In the genomic region with DNA sequence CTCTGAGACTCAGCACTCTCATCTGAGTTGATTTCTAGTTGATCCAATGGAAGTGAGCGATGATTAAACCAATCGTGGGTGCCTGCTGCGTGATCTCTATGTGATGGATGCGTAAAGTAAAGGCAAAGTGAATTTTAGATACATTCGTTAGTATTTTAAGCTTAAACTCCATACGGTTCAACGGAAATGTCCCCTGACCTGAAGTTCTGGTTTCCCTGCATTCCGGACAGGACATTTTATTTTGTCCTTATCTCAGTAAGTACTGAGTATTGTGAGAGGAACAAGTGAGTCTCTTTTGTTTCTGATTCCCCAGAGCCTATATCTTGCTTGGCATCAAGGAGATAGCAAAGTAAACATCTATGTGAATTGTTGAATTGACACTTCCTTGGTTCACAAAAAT, we compare ENCODE assay signal across 3 cellular contexts. TPM values are rescaled to one million over a fixed set of nuclear protein-coding genes. Genes with fewer than 3 reads are reported as not detected.
"Had no signal": no experiment of that assay in that cellular context is flagged by ENCODE, and none has a peak within 500 bp of the region (broad histone marks: within the 10 kb centered on the region; RNA-seq: fewer than 3 reads in every experiment).

No MANE protein-coding gene starts in this region.

RNA-seq across cellular contexts. Expression of a gene that starts 57.9 kb away (rescaled TPM):
- total RNA-seq: HepG2 had no signal
- polyA plus RNA-seq: IgD-negative memory B cell, K562 had no signal
